ENCODE assay signal across 8 cellular contexts in genomic region chr15:77420610-77421369, GRCh38. TPM values are rescaled to one million over a fixed set of nuclear protein-coding genes. Genes with fewer than 3 reads are reported as not detected.
DNase-seq lines count a peak whose midpoint lies in the region; ATAC-seq lines count a peak whose summit lies in the region.

Gene HMG20A (plus strand): TSS chr15:77420888. CDS start chr15:77458408, 37,520 bp downstream.

- H3K27ac ChIP-seq in epithelial cell of prostate, result peak within 1 kb of the TSS; percentile 80

- ATAC-seq in GM21367 (IDR thresholded peaks at IDR 0.05; ENCODE audit: unreplicated experiment), result peak; percentile 33

- peak; percentile 69 for DNase-seq in COLO829 (ENCODE audit: low spot score)
- DNase-seq in HUDEP-2 (lab: John Stamatoyannopoulos, UW; ENCODE audit: unreplicated experiment in 76 of 76), result peak in 66 of 76 experiments; percentile 5 to 88 (median 60)
- DNase-seq in OCI-M1 (lab: John Stamatoyannopoulos, UW), result peak; percentile 90
- DNase-seq in activated T-cell treated with anti-CD3 and anti-CD28 coated beads for 24 hours (ENCODE audit: low read depth), result peak; percentile 46
- DNase-seq in epithelial cell of prostate (ENCODE audit: low read depth, low spot score), result peak; percentile 40
- DNase-seq in mucosa of gallbladder (ENCODE audit: low spot score), result peak; percentile 56
- DNase-seq in stimulated activated CD8-positive, alpha-beta memory T cell treated with anti-CD3 and anti-CD28 coated beads, Interleukin-4, amount 100 ng/mL, for 48 hours, result peak; percentile 78

RNA-seq across cellular contexts. Expression of gene HMG20A, which starts in this region (rescaled TPM):
- 36.6 TPM for total RNA-seq in mucosa of gallbladder

Comparison
In these comparisons a context has a peak if more than half of its experiments do, and no peak if none do; other contexts are left out.
1. Peak in every context shown above with its lines: DNase-seq, ATAC-seq and H3K27ac ChIP-seq.
2. DNase-seq: peak in every context shown above with its lines; median percentile 90 in OCI-M1; 78 in stimulated activated CD8-positive, alpha-beta memory T cell treated with anti-CD3 and anti-CD28 coated beads, Interleukin-4, amount 100 ng/mL, for 48 hours; 69 in COLO829; 60 in HUDEP-2; 56 in mucosa of gallbladder; 46 in activated T-cell treated with anti-CD3 and anti-CD28 coated beads for 24 hours; 40 in epithelial cell of prostate.